ENCODE assay signal across 27 cellular contexts in genomic region chr7:95375591-95376294, GRCh38. TPM values are rescaled to one million over a fixed set of nuclear protein-coding genes. Genes with fewer than 3 reads are reported as not detected.
"Had no signal": no experiment of that assay in that cellular context is flagged by ENCODE, and none has a peak within 500 bp of the region (broad histone marks: within the 10 kb centered on the region; RNA-seq: fewer than 3 reads in every experiment).

No MANE protein-coding gene starts in this region.

- H3K9me3 Mint-ChIP-seq: activated CD4-positive, alpha-beta memory T cell treated with anti-CD3 and anti-CD28 coated beads, Interleukin-2, amount 10 ng/mL, durations not matched to agents 7 days and 5 days; activated naive CD8-positive, alpha-beta T cell treated with anti-CD3 and anti-CD28 coated beads for 36 hours; central memory CD8-positive, alpha-beta T cell had no signal

- H3K4me3 ChIP-seq: SK-N-MC had no signal

- H3K36me3 Mint-ChIP-seq: activated naive CD4-positive, alpha-beta T cell treated with anti-CD3 and anti-CD28 coated beads, Interleukin-2, amount 10 ng/mL, durations not matched to agents 7 days and 5 days; T-cell had no signal

- H3K27me3 Mint-ChIP-seq: activated CD4-positive, alpha-beta memory T cell treated with anti-CD3 and anti-CD28 coated beads, Interleukin-2, amount 10 ng/mL, durations not matched to agents 7 days and 5 days; activated naive CD4-positive, alpha-beta T cell treated with anti-CD3 and anti-CD28 coated beads, Interleukin-2, amount 10 ng/mL, durations not matched to agents 7 days and 5 days had no signal

- H3K27ac ChIP-seq: SK-N-MC, WERI-Rb-1 had no signal

- H3K4me1 Mint-ChIP-seq: activated CD4-positive, alpha-beta memory T cell treated with anti-CD3 and anti-CD28 coated beads, Interleukin-2, amount 10 ng/mL, durations not matched to agents 7 days and 5 days; activated CD4-positive, alpha-beta T cell treated with anti-CD3 and anti-CD28 coated beads for 36 hours; activated naive CD4-positive, alpha-beta T cell treated with anti-CD3 and anti-CD28 coated beads, Interleukin-2, amount 10 ng/mL, durations not matched to agents 7 days and 5 days; activated naive CD8-positive, alpha-beta T cell treated with anti-CD3 and anti-CD28 coated beads for 36 hours; central memory CD8-positive, alpha-beta T cell; T-cell had no signal

- H3K4me3 Mint-ChIP-seq: activated CD4-positive, alpha-beta memory T cell treated with anti-CD3 and anti-CD28 coated beads, Interleukin-2, amount 10 ng/mL, durations not matched to agents 7 days and 5 days; activated CD4-positive, alpha-beta T cell treated with anti-CD3 and anti-CD28 coated beads for 36 hours; activated naive CD4-positive, alpha-beta T cell treated with anti-CD3 and anti-CD28 coated beads, Interleukin-2, amount 10 ng/mL, durations not matched to agents 7 days and 5 days; activated naive CD8-positive, alpha-beta T cell treated with anti-CD3 and anti-CD28 coated beads for 36 hours; activated T-cell treated with anti-CD3 and anti-CD28 coated beads, Interleukin-2, amount 50 U/mL, for 72 hours; central memory CD8-positive, alpha-beta T cell; T-cell had no signal

- H3K36me3 ChIP-seq: WERI-Rb-1 had no signal

- DNase-seq: activated CD4-positive, alpha-beta memory T cell treated with anti-CD3 and anti-CD28 coated beads, Interleukin-2, amount 10 ng/mL, durations not matched to agents 7 days and 5 days; activated CD4-positive, alpha-beta T cell treated with anti-CD3 and anti-CD28 coated beads for 36 hours; activated CD4-positive, alpha-beta T cell treated with anti-CD3 and anti-CD28 coated beads, Interleukin-2, amount 50 U/mL, for 1 hour; activated gamma-delta T cell treated with Interleukin-2 at 50 U/mL for 16 hours; activated naive CD4-positive, alpha-beta T cell treated with anti-CD3 and anti-CD28 coated beads, Interleukin-2, amount 10 ng/mL, durations not matched to agents 7 days and 5 days; activated naive CD8-positive, alpha-beta T cell treated with anti-CD3 and anti-CD28 coated beads for 36 hours; activated T-cell treated with anti-CD3 and anti-CD28 coated beads, Interleukin-2, amount 50 U/mL, for 72 hours; Kasumi-1; KBM-7; NCI-H1048; NCI-H146; NCI-H1930; NCI-H345; NCI-H510A; NCI-H526 treated with DMSO at 0.1 percent for 48 hours; NK-92 treated with Interleukin-12 subunit alpha and Interleukin-12 subunit beta, amount 100 ng/mL, for 24 hours; OCI-M1; RPMI8226; T-cell; WERI-Rb-1 had no signal

- ATAC-seq: activated CD4-positive, alpha-beta T cell treated with anti-CD3 and anti-CD28 coated beads for 36 hours; activated T-cell treated with anti-CD3 and anti-CD28 coated beads, Interleukin-2, amount 50 U/mL, for 72 hours; Panc1; Right ventricle myocardium inferior; T-cell had no signal

- H3K27ac Mint-ChIP-seq: activated CD4-positive, alpha-beta memory T cell treated with anti-CD3 and anti-CD28 coated beads, Interleukin-2, amount 10 ng/mL, durations not matched to agents 7 days and 5 days; activated CD4-positive, alpha-beta T cell treated with anti-CD3 and anti-CD28 coated beads for 36 hours; activated naive CD4-positive, alpha-beta T cell treated with anti-CD3 and anti-CD28 coated beads, Interleukin-2, amount 10 ng/mL, durations not matched to agents 7 days and 5 days; activated naive CD8-positive, alpha-beta T cell treated with anti-CD3 and anti-CD28 coated beads for 36 hours; activated T-cell treated with anti-CD3 and anti-CD28 coated beads, Interleukin-2, amount 50 U/mL, for 72 hours; activated T-helper 2 cell treated with anti-CD3 and anti-CD28 coated beads, Interferon-gamma antibody, Interleukin-2, Interleukin-4, amounts not matched to agents 10 μg/mL and 5 μg/mL and 100 μg/mL, durations not matched to agents 14 hours and 24 hours and 36 hours; T-cell had no signal

RNA-seq across cellular contexts. Expression of gene PON3, which starts 20.4 kb away (rescaled TPM):
- total RNA-seq: activated CD4-positive, alpha-beta memory T cell treated with anti-CD3 and anti-CD28 coated beads, Interleukin-2, amount 10 ng/mL, durations not matched to agents 7 days and 5 days; activated CD4-positive, alpha-beta T cell treated with anti-CD3 and anti-CD28 coated beads for 36 hours; activated CD8-positive, alpha-beta memory T cell treated with anti-CD3 and anti-CD28 coated beads for 36 hours had no signal

RNA-seq across cellular contexts. Expression of gene PON1, which starts 51.4 kb away (rescaled TPM):
- total RNA-seq: activated CD4-positive, alpha-beta memory T cell treated with anti-CD3 and anti-CD28 coated beads, Interleukin-2, amount 10 ng/mL, durations not matched to agents 7 days and 5 days; activated CD4-positive, alpha-beta T cell treated with anti-CD3 and anti-CD28 coated beads for 36 hours; activated CD8-positive, alpha-beta memory T cell treated with anti-CD3 and anti-CD28 coated beads for 36 hours; activated naive CD8-positive, alpha-beta T cell treated with anti-CD3 and anti-CD28 coated beads for 36 hours; activated T-helper 2 cell treated with anti-CD3 and anti-CD28 coated beads, Interferon-gamma antibody, Interleukin-2, Interleukin-4, amounts not matched to agents 10 μg/mL and 5 μg/mL and 100 μg/mL, durations not matched to agents 14 hours and 24 hours and 36 hours; Right ventricle myocardium inferior; T-helper 2 cell treated with Interferon-gamma antibody and Interleukin-4, amounts not matched to agents 100 ng/mL and 5 ng/mL, for 36 hours had no signal
